ENCODE assay signal across 8 cellular contexts in the genomic region with DNA sequence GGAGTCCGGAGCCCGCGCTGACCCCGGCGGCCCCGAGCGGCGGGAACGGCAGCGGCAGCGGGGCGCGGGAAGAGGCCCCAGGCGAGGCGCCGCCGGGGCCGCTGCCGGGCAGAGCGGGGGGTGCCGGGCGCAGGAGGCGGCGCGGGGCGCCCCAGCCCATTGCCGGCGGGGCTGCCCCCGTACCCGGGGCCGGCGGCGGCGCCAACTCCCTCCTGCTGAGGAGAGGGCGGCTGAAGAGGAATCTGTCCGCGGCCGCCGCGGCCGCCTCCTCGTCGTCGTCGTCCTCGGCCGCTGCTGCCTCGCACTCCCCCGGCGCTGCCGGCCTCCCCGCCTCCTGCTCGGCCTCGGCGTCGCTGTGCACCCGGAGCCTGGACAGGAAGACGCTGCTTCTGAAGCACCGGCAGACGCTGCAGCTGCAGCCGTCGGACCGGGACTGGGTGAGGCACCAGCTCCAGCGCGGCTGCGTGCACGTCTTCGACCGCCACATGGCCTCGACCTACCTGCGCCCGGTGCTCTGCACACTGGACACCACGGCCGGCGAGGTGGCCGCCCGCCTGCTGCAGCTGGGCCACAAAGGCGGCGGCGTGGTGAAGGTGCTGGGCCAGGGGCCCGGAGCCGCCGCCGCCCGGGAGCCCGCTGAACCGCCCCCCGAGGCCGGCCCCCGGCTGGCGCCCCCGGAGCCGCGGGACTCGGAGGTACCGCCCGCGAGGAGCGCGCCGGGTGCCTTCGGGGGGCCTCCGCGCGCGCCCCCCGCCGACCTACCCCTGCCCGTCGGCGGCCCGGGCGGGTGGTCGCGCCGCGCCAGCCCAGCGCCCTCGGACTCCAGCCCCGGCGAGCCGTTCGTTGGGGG. TPM values are rescaled to one million over a fixed set of nuclear protein-coding genes. Genes with fewer than 3 reads are reported as not detected.
A peak's percentile ranks its signal among the peaks of the same experiment; 100 is the strongest.
DNase-seq lines count a peak whose midpoint lies in the region; ATAC-seq and TF ChIP-seq lines count a peak whose summit lies in the region.

No MANE protein-coding gene starts in this region.

- CTCF ChIA-PET in WTC11 (lab: Charles Lee): interaction anchor here (0.6 to 2.3 kb wide), 7 partner anchors 25 to 266 kb away, joined by 3 to 12 read pairs (median 4); no protein-coding TSS in a partner anchor

- peaks cover 45% of the 10 kb centered on the region for H3K4me1 Mint-ChIP-seq in WTC11

- H3K9me3 Mint-ChIP-seq in WTC11: no peaks in the 10 kb centered on the region

- peak overlapping the region; percentile 89 for H3K27ac ChIP-seq in caudate nucleus (ENCODE audit: low read depth, low read length)

- peak; percentile 17 for TF ChIP-seq POLR2A in GM10847 (IDR thresholded peaks at IDR 0.05; ENCODE audit: extremely low read depth, insufficient read length)

- TF ChIP-seq CTCF in LNCaP clone FGC (IDR thresholded peaks at IDR 0.05; ENCODE audit: control insufficient read depth, extremely low read depth, insufficient read depth): no peak
- TF ChIP-seq CTCF in WTC11 (IDR thresholded peaks at IDR 0.05): no peak
- no peak for TF ChIP-seq CTCF in kidney epithelial cell (IDR thresholded peaks at IDR 0.05; ENCODE audit: insufficient read depth, low read length, poor library complexity, severe bottlenecking)

- DNase-seq in GOT3 (lab: John Stamatoyannopoulos, UW): peak; percentile 1
- peak; percentile 22 for DNase-seq in LNCaP clone FGC (ENCODE audit: low read depth)
- DNase-seq in WTC11 (ENCODE audit: low spot score): peak; percentile 46
- peak in 15 of 61 donors; percentile 5 to 61 (median 30) for DNase-seq in caudate nucleus (lab: John Stamatoyannopoulos, UW)
- DNase-seq in kidney epithelial cell (ENCODE audit: low read depth): no peak
- DNase-seq in stimulated activated CD4-positive, alpha-beta T cell treated with anti-CD3 and anti-CD28 coated beads, Interleukin-1b, Interleukin-23, amount 100 ng/mL, for 24 hours (ENCODE audit: low read depth in 4 of 4, low spot score in 1 of 4): peak in 3 of 4 experiments; percentile 12 to 29 (median 17)
- DNase-seq in DMS114 treated with DMSO at 0.1 percent for 48 hours (lab: John Stamatoyannopoulos, UW; ENCODE audit: unreplicated experiment): no peak

- H3K4me3 ChIP-seq in LNCaP clone FGC (ENCODE audit: low read depth, low read length): peak overlapping the region; percentile 58
- H3K4me3 ChIP-seq in kidney epithelial cell (ENCODE audit: low read depth, low read length): peak overlapping the region; percentile 76

- no peaks in the 10 kb centered on the region for H3K36me3 ChIP-seq in kidney epithelial cell (ENCODE audit: control insufficient read depth, insufficient read depth, low read length)

- H3K27me3 ChIP-seq in kidney epithelial cell (ENCODE audit: control insufficient read depth, insufficient read depth, low read length): no peaks in the 10 kb centered on the region

- no peak for ATAC-seq in WTC11

- H3K27me3 Mint-ChIP-seq in WTC11 (ENCODE audit: low read depth): no peaks in the 10 kb centered on the region

- H3K36me3 Mint-ChIP-seq in WTC11: peaks cover 4% of the 10 kb centered on the region; the same call in 1 of the 2 replicates

- H3K4me3 Mint-ChIP-seq in WTC11: peak overlapping the region; percentile 91

- H3K27ac Mint-ChIP-seq in WTC11: no peak overlapping the region

- POLR2A ChIA-PET in WTC11 (lab: Charles Lee): interaction anchor here (0.6 to 3.8 kb wide), 8 partner anchors 28 to 161 kb away, joined by 3 to 19 read pairs (median 5); no protein-coding TSS in a partner anchor

TF ChIP-seq in WTC11, 78 proteins besides CTCF, POLR2A, EP300 and RAD21 (continues in another document):
- no peak for TF ChIP-seq ZNF232 (CRISPR knock-in tag; IDR thresholded peaks at IDR 0.05)
- TF ChIP-seq, protein P1, sequence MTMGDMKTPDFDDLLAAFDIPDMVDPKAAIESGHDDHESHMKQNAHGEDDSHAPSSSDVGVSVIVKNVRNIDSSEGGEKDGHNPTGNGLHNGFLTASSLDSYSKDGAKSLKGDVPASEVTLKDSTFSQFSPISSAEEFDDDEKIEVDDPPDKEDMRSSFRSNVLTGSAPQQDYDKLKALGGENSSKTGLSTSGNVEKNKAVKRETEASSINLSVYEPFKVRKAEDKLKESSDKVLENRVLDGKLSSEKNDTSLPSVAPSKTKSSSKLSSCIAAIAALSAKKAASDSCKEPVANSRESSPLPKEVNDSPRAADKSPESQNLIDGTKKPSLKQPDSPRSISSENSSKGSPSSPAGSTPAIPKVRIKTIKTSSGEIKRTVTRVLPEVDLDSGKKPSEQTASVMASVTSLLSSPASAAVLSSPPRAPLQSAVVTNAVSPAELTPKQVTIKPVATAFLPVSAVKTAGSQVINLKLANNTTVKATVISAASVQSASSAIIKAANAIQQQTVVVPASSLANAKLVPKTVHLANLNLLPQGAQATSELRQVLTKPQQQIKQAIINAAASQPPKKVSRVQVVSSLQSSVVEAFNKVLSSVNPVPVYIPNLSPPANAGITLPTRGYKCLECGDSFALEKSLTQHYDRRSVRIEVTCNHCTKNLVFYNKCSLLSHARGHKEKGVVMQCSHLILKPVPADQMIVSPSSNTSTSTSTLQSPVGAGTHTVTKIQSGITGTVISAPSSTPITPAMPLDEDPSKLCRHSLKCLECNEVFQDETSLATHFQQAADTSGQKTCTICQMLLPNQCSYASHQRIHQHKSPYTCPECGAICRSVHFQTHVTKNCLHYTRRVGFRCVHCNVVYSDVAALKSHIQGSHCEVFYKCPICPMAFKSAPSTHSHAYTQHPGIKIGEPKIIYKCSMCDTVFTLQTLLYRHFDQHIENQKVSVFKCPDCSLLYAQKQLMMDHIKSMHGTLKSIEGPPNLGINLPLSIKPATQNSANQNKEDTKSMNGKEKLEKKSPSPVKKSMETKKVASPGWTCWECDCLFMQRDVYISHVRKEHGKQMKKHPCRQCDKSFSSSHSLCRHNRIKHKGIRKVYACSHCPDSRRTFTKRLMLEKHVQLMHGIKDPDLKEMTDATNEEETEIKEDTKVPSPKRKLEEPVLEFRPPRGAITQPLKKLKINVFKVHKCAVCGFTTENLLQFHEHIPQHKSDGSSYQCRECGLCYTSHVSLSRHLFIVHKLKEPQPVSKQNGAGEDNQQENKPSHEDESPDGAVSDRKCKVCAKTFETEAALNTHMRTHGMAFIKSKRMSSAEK (CRISPR knock-in tag; IDR thresholded peaks at IDR 0.05; ENCODE audit: borderline replicate concordance): no peak
- no peak for TF ChIP-seq NFATC4 (CRISPR knock-in tag; IDR thresholded peaks at IDR 0.05)
- TF ChIP-seq TEAD1 (CRISPR knock-in tag; IDR thresholded peaks at IDR 0.05): no peak
- no peak for TF ChIP-seq CREB1 (CRISPR knock-in tag; IDR thresholded peaks at IDR 0.05)
- 0 out of 2 replicates have a peak, but pooled peaks have one; percentile 48 for TF ChIP-seq ATF1 (CRISPR knock-in tag; IDR thresholded peaks at IDR 0.05)
- TF ChIP-seq, protein P2, sequence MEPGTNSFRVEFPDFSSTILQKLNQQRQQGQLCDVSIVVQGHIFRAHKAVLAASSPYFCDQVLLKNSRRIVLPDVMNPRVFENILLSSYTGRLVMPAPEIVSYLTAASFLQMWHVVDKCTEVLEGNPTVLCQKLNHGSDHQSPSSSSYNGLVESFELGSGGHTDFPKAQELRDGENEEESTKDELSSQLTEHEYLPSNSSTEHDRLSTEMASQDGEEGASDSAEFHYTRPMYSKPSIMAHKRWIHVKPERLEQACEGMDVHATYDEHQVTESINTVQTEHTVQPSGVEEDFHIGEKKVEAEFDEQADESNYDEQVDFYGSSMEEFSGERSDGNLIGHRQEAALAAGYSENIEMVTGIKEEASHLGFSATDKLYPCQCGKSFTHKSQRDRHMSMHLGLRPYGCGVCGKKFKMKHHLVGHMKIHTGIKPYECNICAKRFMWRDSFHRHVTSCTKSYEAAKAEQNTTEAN (CRISPR knock-in tag; IDR thresholded peaks at IDR 0.05): no peak
- TF ChIP-seq, protein P3, sequence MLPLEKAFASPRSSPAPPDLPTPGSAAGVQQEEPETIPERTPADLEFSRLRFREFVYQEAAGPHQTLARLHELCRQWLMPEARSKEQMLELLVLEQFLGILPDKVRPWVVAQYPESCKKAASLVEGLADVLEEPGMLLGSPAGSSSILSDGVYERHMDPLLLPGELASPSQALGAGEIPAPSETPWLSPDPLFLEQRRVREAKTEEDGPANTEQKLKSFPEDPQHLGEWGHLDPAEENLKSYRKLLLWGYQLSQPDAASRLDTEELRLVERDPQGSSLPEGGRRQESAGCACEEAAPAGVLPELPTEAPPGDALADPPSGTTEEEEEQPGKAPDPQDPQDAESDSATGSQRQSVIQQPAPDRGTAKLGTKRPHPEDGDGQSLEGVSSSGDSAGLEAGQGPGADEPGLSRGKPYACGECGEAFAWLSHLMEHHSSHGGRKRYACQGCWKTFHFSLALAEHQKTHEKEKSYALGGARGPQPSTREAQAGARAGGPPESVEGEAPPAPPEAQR (CRISPR knock-in tag; IDR thresholded peaks at IDR 0.05): no peak
- TF ChIP-seq CBFB (CRISPR knock-in tag; IDR thresholded peaks at IDR 0.05; ENCODE audit: low read depth): no peak
- TF ChIP-seq SP1 (CRISPR knock-in tag; conservative IDR thresholded peaks at IDR 0.05): no peak
- TF ChIP-seq, protein P4, sequence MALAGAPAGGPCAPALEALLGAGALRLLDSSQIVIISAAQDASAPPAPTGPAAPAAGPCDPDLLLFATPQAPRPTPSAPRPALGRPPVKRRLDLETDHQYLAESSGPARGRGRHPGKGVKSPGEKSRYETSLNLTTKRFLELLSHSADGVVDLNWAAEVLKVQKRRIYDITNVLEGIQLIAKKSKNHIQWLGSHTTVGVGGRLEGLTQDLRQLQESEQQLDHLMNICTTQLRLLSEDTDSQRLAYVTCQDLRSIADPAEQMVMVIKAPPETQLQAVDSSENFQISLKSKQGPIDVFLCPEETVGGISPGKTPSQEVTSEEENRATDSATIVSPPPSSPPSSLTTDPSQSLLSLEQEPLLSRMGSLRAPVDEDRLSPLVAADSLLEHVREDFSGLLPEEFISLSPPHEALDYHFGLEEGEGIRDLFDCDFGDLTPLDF (CRISPR knock-in tag; IDR thresholded peaks at IDR 0.05): no peak
- TF ChIP-seq ESRRA (CRISPR knock-in tag; IDR thresholded peaks at IDR 0.05; ENCODE audit: borderline replicate concordance): peak; percentile 62; the same call in 1 of the 2 replicates
- TF ChIP-seq TCF7 (CRISPR knock-in tag; IDR thresholded peaks at IDR 0.05; ENCODE audit: low read depth): no peak

RNA-seq across cellular contexts. Expression of a gene that starts 0.7 kb away (rescaled TPM):
- total RNA-seq in WTC11 (2021): 49.1 to 52.0 TPM (median 49.5 TPM) in 3 replicates
- 4.4 and 5.2 TPM in 2 replicates for total RNA-seq in kidney epithelial cell

Comparison
In these comparisons a context has a peak if more than half of its experiments do, and no peak if none do; other contexts are left out.
1. DNase-seq: peak in GOT3 (single experiment), LNCaP clone FGC (single experiment), WTC11 (single experiment) and stimulated activated CD4-positive, alpha-beta T cell treated with anti-CD3 and anti-CD28 coated beads, Interleukin-1b, Interleukin-23, amount 100 ng/mL, for 24 hours (3 of 4); none in kidney epithelial cell (single experiment) and DMS114 treated with DMSO at 0.1 percent for 48 hours (single experiment).